8 cellular contexts compared by ENCODE assay signal in genomic region chr3:29280675-29281264, GRCh38. TPM values are rescaled to one million over a fixed set of nuclear protein-coding genes. Genes with fewer than 3 reads are reported as not detected.
DNase-seq lines count a peak whose midpoint lies in the region; ATAC-seq and TF ChIP-seq lines count a peak whose summit lies in the region.

Gene RBMS3 (plus strand): TSS chr3:29281071.

- H3K4me2 ChIP-seq in SK-N-SH, result peak within 1 kb of the TSS; percentile 88

- DNase-seq in SK-N-SH (peak; percentile 58), left lobe of liver (ENCODE audit: low spot score) (peak; percentile 60), NCI-H2029 treated with DMSO at 0.1 percent for 48 hours (lab: John Stamatoyannopoulos, UW) (no peak)

- H3K27me3 ChIP-seq in SK-N-SH (ENCODE audit: insufficient read depth) (no peaks in the 10 kb centered on the region), ectodermal cell (ENCODE audit: control insufficient read depth, insufficient read depth, low read length, poor library complexity, severe bottlenecking) (no peaks in the 10 kb centered on the region)

- peak; percentile 43 to 54; a peak in 3 of 4 replicates for TF ChIP-seq EP300 in SK-N-SH (IDR thresholded peaks at IDR 0.05; ENCODE audit: borderline replicate concordance in 1 of 2, low read depth in 1 of 2, low read length in 1 of 2)

- H3K9ac ChIP-seq in SK-N-SH, result peak within 1 kb of the TSS; percentile 95

- peaks cover 19% of the 10 kb centered on the region for H3K4me1 Mint-ChIP-seq in stimulated activated memory B cell treated with anti-CD40 and anti-IgM and Interleukin-4, amounts not matched to agents 10 μg/mL and 1 μg/mL and 100 μg/mL, for 72 hours

- peak within 1 kb of the TSS; percentile 52 for H3K4me3 Mint-ChIP-seq in stimulated activated memory B cell treated with anti-CD40 and anti-IgM and Interleukin-4, amounts not matched to agents 10 μg/mL and 1 μg/mL and 100 μg/mL, for 72 hours

- POLR2A ChIA-PET in SK-N-SH (lab: Yijun Ruan, JAX), result interaction anchor here (0.7 to 2.6 kb wide), 9 partner anchors 30 to 474 kb away, joined by 4 to 15 read pairs (median 6); no protein-coding TSS in a partner anchor

- TF ChIP-seq CTCF in C4-2B (conservative IDR thresholded peaks at IDR 0.05) (peak; percentile 42), SK-N-SH (IDR thresholded peaks at IDR 0.05) (peak; percentile 62)

- peaks cover 22% of the 10 kb centered on the region for H3K27me3 Mint-ChIP-seq in stimulated activated memory B cell treated with anti-CD40 and anti-IgM and Interleukin-4, amounts not matched to agents 10 μg/mL and 1 μg/mL and 100 μg/mL, for 72 hours

- H3K9me2 ChIP-seq in SK-N-SH, result no peaks in the 10 kb centered on the region

- TF ChIP-seq POLR2A in GM18505 (IDR thresholded peaks at IDR 0.05; ENCODE audit: borderline replicate concordance, extremely low read depth, insufficient read depth, insufficient read length), result no peak

- no peaks in the 10 kb centered on the region for H3K36me3 Mint-ChIP-seq in stimulated activated memory B cell treated with anti-CD40 and anti-IgM and Interleukin-4, amounts not matched to agents 10 μg/mL and 1 μg/mL and 100 μg/mL, for 72 hours

- no peaks in the 10 kb centered on the region for H3K9me3 Mint-ChIP-seq in stimulated activated memory B cell treated with anti-CD40 and anti-IgM and Interleukin-4, amounts not matched to agents 10 μg/mL and 1 μg/mL and 100 μg/mL, for 72 hours

- no peak within 1 kb of the TSS for H3K27ac Mint-ChIP-seq in stimulated activated memory B cell treated with anti-CD40 and anti-IgM and Interleukin-4, amounts not matched to agents 10 μg/mL and 1 μg/mL and 100 μg/mL, for 72 hours

- H3K36me3 ChIP-seq in SK-N-SH (replicated peaks in 1 of 2; ENCODE audit: control insufficient read depth in 1 of 2, insufficient read depth in 2 of 2, low read length in 1 of 2) (no peaks in the 10 kb centered on the region), ectodermal cell (ENCODE audit: control insufficient read depth, insufficient read depth, low read length) (no peaks in the 10 kb centered on the region)

- WGBS in SK-N-SH (ENCODE audit: low lambda C conversion rate), result under 1% methylated on average over 13 of the region's 13 CpGs
- 0% methylated on average over 13 of the region's 13 CpGs for WGBS in ectodermal cell, 2 experiments

- no peaks in the 10 kb centered on the region for H4K20me1 ChIP-seq in SK-N-SH (ENCODE audit: insufficient read depth)

- H2AFZ ChIP-seq in SK-N-SH (ENCODE audit: low read depth), result peak within 1 kb of the TSS; percentile 90

- no peaks in the 10 kb centered on the region for H3K9me3 ChIP-seq in SK-N-SH
- no peaks in the 10 kb centered on the region for H3K9me3 ChIP-seq in ectodermal cell (ENCODE audit: control insufficient read depth, low read length)

- ATAC-seq in GM18505 (IDR thresholded peaks at IDR 0.05; ENCODE audit: unreplicated experiment), result peak; percentile 39
- ATAC-seq in HG03442 (IDR thresholded peaks at IDR 0.05; ENCODE audit: unreplicated experiment), result peak; percentile 35
- ATAC-seq in left lobe of liver, result peak; percentile 88
- no peak for ATAC-seq in stimulated activated memory B cell treated with anti-CD40 and anti-IgM and Interleukin-4, amounts not matched to agents 10 μg/mL and 1 μg/mL and 100 μg/mL, for 72 hours

- H3K4me1 ChIP-seq in SK-N-SH (ENCODE audit: control insufficient read depth in 1 of 2, insufficient read depth in 2 of 2, low read depth in 1 of 2, low read length in 1 of 2) (peaks cover 9 to 16% of the 10 kb centered on the region in 2 experiments; a peak in 3 of 4 replicates), ectodermal cell (ENCODE audit: control insufficient read depth, insufficient read depth, low read length) (peaks cover 23% of the 10 kb centered on the region)

- H3F3A ChIP-seq in SK-N-SH (replicated peaks; ENCODE audit: insufficient read depth), result peaks cover 25% of the 10 kb centered on the region

- peaks cover 58% of the 10 kb centered on the region for H3K79me2 ChIP-seq in SK-N-SH (ENCODE audit: insufficient read depth)

- H3K27ac ChIP-seq in C4-2B (no peak within 1 kb of the TSS), SK-N-SH (ENCODE audit: low read depth in 2 of 2, low read length in 1 of 2) (peak within 1 kb of the TSS; percentile 95 to 96), ectodermal cell (ENCODE audit: insufficient read depth, low read depth, low read length, poor library complexity, severe bottlenecking) (peak within 1 kb of the TSS; percentile 85)

- peak within 1 kb of the TSS; percentile 72 to 83 for H3K4me3 ChIP-seq in SK-N-SH (ENCODE audit: low read depth in 2 of 2, low read length in 1 of 2)
- H3K4me3 ChIP-seq in ectodermal cell (ENCODE audit: insufficient read depth, low read depth, low read length), result peak within 1 kb of the TSS; percentile 33

- CTCF ChIA-PET in SK-N-SH (lab: Yijun Ruan, JAX), result interaction anchor here (0.7 to 3.5 kb wide), 18 partner anchors 30 to 542 kb away, joined by 3 to 35 read pairs (median 4); no protein-coding TSS in a partner anchor

- peak; percentile 74 for TF ChIP-seq RAD21 in SK-N-SH (IDR thresholded peaks at IDR 0.05; ENCODE audit: low read length)

TF ChIP-seq in SK-N-SH, 30 proteins besides CTCF, POLR2A, EP300 and RAD21 (continues in another document):
- TF ChIP-seq MAX (IDR thresholded peaks at IDR 0.05; ENCODE audit: low read depth), result peak; percentile 37; the same call in 1 of the 2 replicates
- TF ChIP-seq CHD2 (IDR thresholded peaks at IDR 0.05; ENCODE audit: low read length, partially characterized antibody), result peak; percentile 25
- TF ChIP-seq USF2 (IDR thresholded peaks at IDR 0.05; ENCODE audit: borderline replicate concordance, low read depth, low read length), result no peak
- TF ChIP-seq NFIC (IDR thresholded peaks at IDR 0.05; ENCODE audit: borderline replicate concordance), result peak; percentile 23; the same call in 1 of the 2 replicates
- peak; percentile 84; the same call in 1 of the 2 replicates for TF ChIP-seq TAF1 (IDR thresholded peaks at IDR 0.05; ENCODE audit: borderline replicate concordance, low read depth, low read length)
- peak; percentile 56; the same call in 1 of the 2 replicates for TF ChIP-seq POLR2AphosphoS5 (IDR thresholded peaks at IDR 0.05; ENCODE audit: low read depth, low read length)
- TF ChIP-seq RFX5 (IDR thresholded peaks at IDR 0.05; ENCODE audit: low read length), result peak; percentile 40; the same call in 1 of the 2 replicates
- peak; percentile 38 for TF ChIP-seq REST (IDR thresholded peaks at IDR 0.05; ENCODE audit: low read depth, low read length)
- peak; percentile 36 for TF ChIP-seq SMC3 (IDR thresholded peaks at IDR 0.05; ENCODE audit: low read depth, low read length)
- peak; percentile 88; the same call in 1 of the 2 replicates for TF ChIP-seq SIN3A (IDR thresholded peaks at IDR 0.05; ENCODE audit: borderline replicate concordance, low read depth, low read length)
- TF ChIP-seq MXI1 (IDR thresholded peaks at IDR 0.05; ENCODE audit: low read depth, low read length), result peak; percentile 80
- 0 out of 2 replicates have a peak, but pooled peaks have one; percentile 27 for TF ChIP-seq USF1 (IDR thresholded peaks at IDR 0.05; ENCODE audit: borderline replicate concordance, low read depth)
- no peak for TF ChIP-seq FOXJ3 (CRISPR knock-in tag; IDR thresholded peaks at IDR 0.05)

RNA-seq across cellular contexts. Expression of gene RBMS3, which starts in this region (rescaled TPM):
- 8.2 and 9.9 TPM in 2 replicates for polyA plus RNA-seq in SK-N-SH (2012; rRNA removed)
- polyA plus RNA-seq in SK-N-SH (2012; cell fraction: cytosol; rRNA removed), result 6.5 and 8.0 TPM in 2 replicates
- polyA plus RNA-seq in SK-N-SH (2012; cell fraction: nucleus; rRNA removed), result 15.1 and 25.1 TPM in 2 replicates
- polyA plus RNA-seq in ectodermal cell (2013, experiment 1 of 4), result 2.3 TPM
- polyA plus RNA-seq in ectodermal cell (2013, experiment 2 of 4), result 1.8 TPM
- 2.9 TPM for polyA plus RNA-seq in ectodermal cell (2013, experiment 3 of 4)
- polyA plus RNA-seq in ectodermal cell (2013, experiment 4 of 4), result 2.9 TPM
- 9.6 TPM for total RNA-seq in left lobe of liver
